7 cellular contexts compared by ENCODE assay signal in the genomic region with DNA sequence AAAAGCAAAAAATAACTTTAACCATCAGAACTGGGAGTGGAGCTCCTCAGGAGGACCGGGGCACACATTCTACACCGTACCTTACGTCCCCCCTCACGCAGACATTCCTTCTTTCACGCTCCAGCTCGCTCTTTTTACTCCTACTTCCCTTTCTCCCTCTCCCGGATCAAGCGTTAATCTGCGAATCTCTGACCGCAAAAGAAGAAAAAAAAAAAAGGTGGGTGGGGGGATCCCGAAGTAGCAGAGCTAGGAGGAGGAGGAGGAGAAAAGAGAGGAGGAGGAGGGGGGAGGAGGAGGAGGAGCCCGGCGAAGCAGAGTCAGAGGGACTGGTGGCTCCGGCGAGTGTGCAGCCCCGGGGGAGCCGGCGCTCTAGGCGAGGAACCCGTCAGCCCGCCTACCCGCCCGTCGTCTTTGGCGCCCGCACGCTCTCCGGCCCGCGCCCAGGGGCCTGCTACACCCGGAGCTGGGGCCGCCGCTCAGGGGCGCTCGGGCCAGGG. TPM values are rescaled to one million over a fixed set of nuclear protein-coding genes. Genes with fewer than 3 reads are reported as not detected.
DNase-seq lines count a peak whose midpoint lies in the region; ATAC-seq, FAIRE-seq and TF ChIP-seq lines count a peak whose summit lies in the region.

A gene (plus strand): TSS at position 320 of the 497 bp plus-strand sequence.

- peak within 1 kb of the TSS; percentile 70 for H2AFZ ChIP-seq in parathyroid adenoma

- H3K4me3 ChIP-seq in parathyroid adenoma (ENCODE audit: low read depth, low read length), result peak within 1 kb of the TSS; percentile 31

- H3K4me2 ChIP-seq in parathyroid adenoma (ENCODE audit: low read length), result peak within 1 kb of the TSS; percentile 44

- peak; percentile 63 for ATAC-seq in foreskin keratinocyte

- H3K36me3 ChIP-seq in parathyroid adenoma (ENCODE audit: control insufficient read depth, insufficient read depth, low read length), result no peaks in the 10 kb centered on the region

- peak; percentile 45 for DNase-seq in HTR-8/SVneo (ENCODE audit: insufficient read length, low spot score)
- peak; percentile 8 to 27 for DNase-seq in activated CD4-positive, alpha-beta T cell treated with anti-CD3 and anti-CD28 coated beads, Interleukin-2, amount 50 U/mL, for 4 hours
- peak in 1 of 2 donors; percentile 8 for DNase-seq in foreskin keratinocyte
- no peak for DNase-seq in T1000 (lab: John Stamatoyannopoulos, UW)
- DNase-seq in DMS79 (lab: John Stamatoyannopoulos, UW), result no peak
- DNase-seq in AML-193 (lab: John Stamatoyannopoulos, UW), result no peak

- FAIRE-seq in HTR-8/SVneo (lab: Jason Lieb, UNC), result peak; percentile 60

- no peak within 1 kb of the TSS for H3K9ac ChIP-seq in parathyroid adenoma

- H3K4me1 ChIP-seq in foreskin keratinocyte, result no peaks in the 10 kb centered on the region
- no peaks in the 10 kb centered on the region for H3K4me1 ChIP-seq in parathyroid adenoma

- TF ChIP-seq CTCF in foreskin keratinocyte (conservative IDR thresholded peaks at IDR 0.05) (no peak), parathyroid adenoma (IDR thresholded peaks at IDR 0.05) (no peak)

- no peak within 1 kb of the TSS for H3K27ac ChIP-seq in foreskin keratinocyte
- no peak within 1 kb of the TSS for H3K27ac ChIP-seq in parathyroid adenoma

- no peaks in the 10 kb centered on the region for H3K79me2 ChIP-seq in parathyroid adenoma

- H3K9me3 ChIP-seq in parathyroid adenoma (ENCODE audit: control insufficient read depth, low read length), result no peaks in the 10 kb centered on the region

- peaks cover 25% of the 10 kb centered on the region for H3K27me3 ChIP-seq in foreskin keratinocyte
- H3K27me3 ChIP-seq in parathyroid adenoma (ENCODE audit: control insufficient read depth, insufficient read depth, low read length), result no peaks in the 10 kb centered on the region

RNA-seq across cellular contexts. Expression of the gene that starts here (rescaled TPM):
- total RNA-seq in foreskin keratinocyte, result 0.37 and 0.42 TPM in 2 replicates
- polyA plus RNA-seq in foreskin keratinocyte, result 0.06 and 0.07 TPM in 2 replicates

Comparison
In these comparisons a context has a peak if more than half of its experiments do, and no peak if none do; other contexts are left out.
1. Peak in ATAC-seq in foreskin keratinocyte; RNA of the gene not detected or under 1 TPM.
2. DNase-seq: peak in HTR-8/SVneo (single experiment) and activated CD4-positive, alpha-beta T cell treated with anti-CD3 and anti-CD28 coated beads, Interleukin-2, amount 50 U/mL, for 4 hours (2 of 2); none in T1000 (single experiment), DMS79 (single experiment) and AML-193 (0 of 2).